Comparison of ENCODE assay signal across 8 cellular contexts in the genomic region with DNA sequence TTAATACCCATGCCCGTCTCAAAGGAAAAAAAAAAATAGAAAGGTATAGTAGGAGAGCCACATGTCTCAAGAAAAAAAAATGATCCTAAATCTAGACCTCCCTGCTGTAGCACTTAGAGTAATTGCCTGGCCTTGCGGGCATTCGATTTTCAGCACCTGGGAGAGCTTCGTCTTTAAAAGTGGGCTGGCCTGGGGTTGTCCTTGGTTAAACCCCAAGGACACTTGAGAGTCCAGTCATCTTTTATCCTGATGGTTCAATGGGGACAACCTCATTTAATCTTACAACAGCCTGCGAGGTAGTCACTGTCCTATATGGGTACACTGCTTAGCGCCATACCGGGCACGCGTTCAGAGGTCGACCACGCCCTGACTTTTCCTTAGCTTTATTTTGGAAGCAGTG.
DNase-seq lines count a peak whose midpoint lies in the region; ATAC-seq and TF ChIP-seq lines count a peak whose summit lies in the region.

No MANE protein-coding gene starts in this region.

- H3K27ac ChIP-seq in WERI-Rb-1: no peak overlapping the region
- H3K27ac ChIP-seq in spleen: no peak overlapping the region

- WGBS in spleen, 5 donors: 4 to 14% (median 10%) methylated on average over 11 of the region's 11 CpGs

- no peak overlapping the region for H3K27ac Mint-ChIP-seq in activated CD8-positive, alpha-beta memory T cell treated with anti-CD3 and anti-CD28 coated beads, Interleukin-2, amount 10 ng/mL, durations not matched to agents 7 days and 5 days

- H3K36me3 Mint-ChIP-seq in activated CD8-positive, alpha-beta memory T cell treated with anti-CD3 and anti-CD28 coated beads, Interleukin-2, amount 10 ng/mL, durations not matched to agents 7 days and 5 days: no peaks in the 10 kb centered on the region

- CTCF ChIA-PET in activated CD8-positive, alpha-beta memory T cell treated with anti-CD3 and anti-CD28 coated beads, Interleukin-2, amount 10 ng/mL, durations not matched to agents 7 days and 5 days (lab: Charles Lee): interaction anchor here (1.3 to 2.0 kb wide), 4 partner anchors 9 to 939 kb away, joined by 3 to 7 read pairs (median 4); no protein-coding TSS in a partner anchor

- peaks cover 55% of the 10 kb centered on the region for H3K27me3 Mint-ChIP-seq in activated CD8-positive, alpha-beta memory T cell treated with anti-CD3 and anti-CD28 coated beads, Interleukin-2, amount 10 ng/mL, durations not matched to agents 7 days and 5 days

- H3K36me3 ChIP-seq in WERI-Rb-1: no peaks in the 10 kb centered on the region
- H3K36me3 ChIP-seq in spleen: no peaks in the 10 kb centered on the region

- H3K9me3 Mint-ChIP-seq in activated CD8-positive, alpha-beta memory T cell treated with anti-CD3 and anti-CD28 coated beads, Interleukin-2, amount 10 ng/mL, durations not matched to agents 7 days and 5 days (ENCODE audit: low read depth): no peaks in the 10 kb centered on the region

- DNase-seq in activated CD8-positive, alpha-beta memory T cell treated with anti-CD3 and anti-CD28 coated beads, Interleukin-2, amount 10 ng/mL, durations not matched to agents 7 days and 5 days: no peak
- no peak for DNase-seq in activated CD8-positive, alpha-beta memory T cell treated with anti-CD3 and anti-CD28 coated beads for 24 hours
- DNase-seq in WERI-Rb-1 (peak; percentile 50), left ventricle myocardium superior (no peak), spleen (no peak), MV-4-11 (lab: John Stamatoyannopoulos, UW) (no peak), omental fat pad (ENCODE audit: low spot score) (no peak), DMS 273 treated with DMSO at 0.1 percent for 48 hours (lab: John Stamatoyannopoulos, UW) (no peak)

- H3K27me3 ChIP-seq in WERI-Rb-1 (ENCODE audit: insufficient read depth, low read depth, severe bottlenecking) (no peaks in the 10 kb centered on the region), spleen (replicated peaks in 1 of 7) (peaks cover 0 to 43% (median 18%) of the 10 kb centered on the region in 7 donors)

- peak overlapping the region; percentile 45 for H3K4me3 Mint-ChIP-seq in activated CD8-positive, alpha-beta memory T cell treated with anti-CD3 and anti-CD28 coated beads, Interleukin-2, amount 10 ng/mL, durations not matched to agents 7 days and 5 days

- H3K4me1 Mint-ChIP-seq in activated CD8-positive, alpha-beta memory T cell treated with anti-CD3 and anti-CD28 coated beads, Interleukin-2, amount 10 ng/mL, durations not matched to agents 7 days and 5 days: peaks cover 16% of the 10 kb centered on the region

- TF ChIP-seq POLR2A in spleen (IDR thresholded peaks at IDR 0.05): no peak

- peaks cover 7 to 30% (median 22%) of the 10 kb centered on the region in 6 donors for H3K4me1 ChIP-seq in spleen

- no peak overlapping the region for H3K4me3 ChIP-seq in WERI-Rb-1 (ENCODE audit: low read depth, low read length)
- peak overlapping the region in 6 of 8 donors; percentile 20 to 66 (median 28) for H3K4me3 ChIP-seq in spleen

- no peak for ATAC-seq in activated CD8-positive, alpha-beta memory T cell treated with anti-CD3 and anti-CD28 coated beads, Interleukin-2, amount 10 ng/mL, durations not matched to agents 7 days and 5 days
- ATAC-seq in left ventricle myocardium superior: peak; percentile 26
- ATAC-seq in omental fat pad (ENCODE audit: low FRiP score): no peak

- H3K9me3 ChIP-seq in WERI-Rb-1 (ENCODE audit: severe bottlenecking): no peaks in the 10 kb centered on the region
- no peaks in the 10 kb centered on the region for H3K9me3 ChIP-seq in spleen

- TF ChIP-seq CTCF in WERI-Rb-1 (IDR thresholded peaks at IDR 0.05; ENCODE audit: low read depth, low read length): no peak
- no peak for TF ChIP-seq CTCF in spleen (IDR thresholded peaks at IDR 0.05 in 8 of 11, conservative IDR thresholded peaks at IDR 0.05 in 3 of 11)
- no peak for TF ChIP-seq CTCF in omental fat pad (IDR thresholded peaks at IDR 0.05)

- intact Hi-C loops in left ventricle myocardium superior (cut with micrococcal nuclease): loop anchor here (10.0 kb wide), 1 partner anchor 939 kb away; no protein-coding TSS in a partner anchor
- intact Hi-C loops in spleen (cut with DNase I; ENCODE audit: low total_unique reads): loop anchor here (2.0 to 10.0 kb wide), 2 partner anchors 449 to 937 kb away; no protein-coding TSS in a partner anchor
